Comparison of ENCODE assay signal across 1 cellular context in the genomic region with DNA sequence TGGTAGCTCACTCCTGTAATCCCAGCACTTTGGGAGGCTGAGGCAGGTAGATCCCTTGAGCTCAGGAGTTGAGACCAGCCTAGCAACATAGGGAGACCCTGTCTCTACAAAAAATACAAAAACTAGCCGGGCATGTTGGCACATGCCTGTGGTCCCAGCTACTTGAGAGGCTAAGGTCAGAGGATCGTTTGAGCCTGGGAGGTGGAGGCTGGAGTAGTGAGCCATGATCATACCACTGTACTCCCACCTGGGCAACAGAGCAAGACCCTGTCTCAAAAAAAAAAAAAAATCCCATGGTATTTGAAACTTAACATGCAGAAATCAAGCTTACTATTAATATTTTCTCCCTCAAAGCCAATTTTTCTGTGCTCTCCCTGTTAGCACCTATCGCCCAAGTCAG.
TF ChIP-seq lines count a peak whose summit lies in the region.

No MANE protein-coding gene starts in this region.

TF ChIP-seq in GM23338, 12 proteins besides CTCF, POLR2A, EP300 and RAD21 (continued from another document):
- no peak for TF ChIP-seq EZH2phosphoT487 (IDR thresholded peaks at IDR 0.05; ENCODE audit: unreplicated experiment)
- no peak for TF ChIP-seq CREB1 (CRISPR knock-in tag; IDR thresholded peaks at IDR 0.05; ENCODE audit: low read depth)
TF ChIP-seq in GM23338: peak in this region for 0.
